Comparison of ENCODE assay signal across 30 cellular contexts in the genomic region with DNA sequence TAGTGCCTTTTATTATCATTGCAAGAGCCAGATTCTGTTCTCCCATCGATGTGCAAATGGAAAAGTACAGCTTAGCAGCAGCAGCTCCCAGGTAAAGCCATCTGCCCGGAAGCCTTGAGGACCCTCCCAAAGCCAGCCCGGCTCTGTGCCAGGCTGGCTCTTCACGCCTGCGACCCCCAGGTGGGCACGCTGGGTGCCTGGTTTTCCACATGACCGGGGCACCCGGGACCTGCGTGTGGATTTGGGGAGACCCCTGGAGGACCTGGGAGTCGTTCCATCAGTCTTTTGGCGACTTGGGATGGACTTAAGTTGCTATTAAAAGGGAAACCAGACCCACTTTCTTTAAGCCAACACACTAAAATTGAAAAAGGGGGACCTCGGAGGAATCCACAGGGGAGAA.
"Had no signal": no experiment of that assay in that cellular context is flagged by ENCODE, and none has a peak within 500 bp of the region (broad histone marks: within the 10 kb centered on the region; RNA-seq: fewer than 3 reads in every experiment).

No MANE protein-coding gene starts in this region.

- H3K27ac ChIP-seq: coronary artery, esophagus muscularis mucosa, foreskin keratinocyte, gastroesophageal sphincter, heart right ventricle, neutrophil, pancreas, right lobe of liver, stomach, testis, tibial artery, upper lobe of left lung, vagina had no signal

- H3K4me3 Mint-ChIP-seq: immature natural killer cell; memory B cell; naive thymus-derived CD4-positive, alpha-beta T cell; nephron progenitor cell; stimulated activated effector memory CD8-positive, alpha-beta T cell treated with anti-CD3 and anti-CD28 coated beads, Interleukin-12 subunit alpha, Interleukin-12 subunit beta, amount 100 ng/mL, for 72 hours had no signal

- H3K9me3 ChIP-seq: esophagus muscularis mucosa, gastroesophageal sphincter, heart right ventricle, neutrophil, pancreas, right lobe of liver, stomach, testis, tibial artery, upper lobe of left lung, vagina had no signal

- H3K4me3 ChIP-seq: coronary artery, esophagus muscularis mucosa, gastroesophageal sphincter, heart right ventricle, lung, pancreas, right lobe of liver, smooth muscle cell, stomach, testis, tibial artery, upper lobe of left lung, vagina had no signal

- H3K4me1 ChIP-seq: esophagus muscularis mucosa, gastroesophageal sphincter, pancreas, right lobe of liver, tibial artery, upper lobe of left lung had no signal

- H3K36me3 ChIP-seq: esophagus muscularis mucosa, gastroesophageal sphincter, neutrophil, pancreas, right lobe of liver, stomach, vagina had no signal

- H3K27me3 ChIP-seq: esophagus muscularis mucosa, gastroesophageal sphincter, heart right ventricle, neutrophil, pancreas, right lobe of liver, stomach, testis, tibial artery, upper lobe of left lung, vagina had no signal

- H3K9me3 Mint-ChIP-seq: immature natural killer cell; naive thymus-derived CD4-positive, alpha-beta T cell; stimulated activated effector memory CD8-positive, alpha-beta T cell treated with anti-CD3 and anti-CD28 coated beads, Interleukin-12 subunit alpha, Interleukin-12 subunit beta, amount 100 ng/mL, for 72 hours had no signal

- H3K36me3 Mint-ChIP-seq: immature natural killer cell; memory B cell; stimulated activated effector memory CD8-positive, alpha-beta T cell treated with anti-CD3 and anti-CD28 coated beads, Interleukin-12 subunit alpha, Interleukin-12 subunit beta, amount 100 ng/mL, for 72 hours had no signal

- H3K4me2 ChIP-seq: smooth muscle cell had no signal

- DNase-seq: dermis blood vessel endothelial cell; effector memory CD4-positive, alpha-beta T cell; foreskin keratinocyte; heart right ventricle; hypothalamus; immature natural killer cell; islet precursor cell; midbrain; naive thymus-derived CD4-positive, alpha-beta T cell; nephron progenitor cell; pancreas; right lobe of liver; stimulated activated CD4-positive, alpha-beta T cell treated with anti-CD3 and anti-CD28 coated beads, Interleukin-2, amount 100 ng/mL, for 24 hours; stimulated activated CD4-positive, alpha-beta T cell treated with anti-CD3 and anti-CD28 coated beads, Interleukin-4, amount 100 ng/mL, for 24 hours; stimulated activated naive CD4-positive, alpha-beta T cell treated with Interleukin-2 at 50 U/mL for 16 hours; stomach; substantia nigra; testis; tibial artery; upper lobe of left lung had no signal

- H3K4me1 Mint-ChIP-seq: immature natural killer cell; memory B cell; stimulated activated effector memory CD8-positive, alpha-beta T cell treated with anti-CD3 and anti-CD28 coated beads, Interleukin-12 subunit alpha, Interleukin-12 subunit beta, amount 100 ng/mL, for 72 hours had no signal

- H3K27ac Mint-ChIP-seq: immature natural killer cell; memory B cell; naive thymus-derived CD4-positive, alpha-beta T cell; nephron progenitor cell; progenitor cell of endocrine pancreas; stimulated activated effector memory CD8-positive, alpha-beta T cell treated with anti-CD3 and anti-CD28 coated beads, Interleukin-12 subunit alpha, Interleukin-12 subunit beta, amount 100 ng/mL, for 72 hours had no signal
